30 cellular contexts compared by ENCODE assay signal in the genomic region with DNA sequence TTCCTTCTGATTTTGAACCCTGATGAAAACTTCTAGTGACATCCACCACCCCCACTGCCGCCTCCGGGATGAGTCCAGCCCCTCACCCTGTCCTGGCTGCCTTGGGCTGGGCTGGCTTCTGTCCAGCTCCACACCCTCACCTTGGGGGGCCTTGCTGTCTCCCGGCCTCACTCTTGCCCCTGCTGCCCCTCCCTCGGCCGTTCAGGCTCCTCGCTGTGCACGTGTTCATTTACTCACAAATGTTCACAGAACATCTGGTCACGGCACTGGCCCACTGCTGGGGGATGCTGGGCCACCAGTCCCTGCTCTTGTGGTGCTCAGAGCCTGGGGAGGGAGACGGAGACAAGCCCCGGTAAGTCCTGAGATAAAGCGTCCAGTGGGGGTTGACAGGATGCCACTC.
"Had no signal": no experiment of that assay in that cellular context is flagged by ENCODE, and none has a peak within 500 bp of the region (broad histone marks: within the 10 kb centered on the region; RNA-seq: fewer than 3 reads in every experiment).

No MANE protein-coding gene starts in this region.

- H3K27ac ChIP-seq: brain microvascular endothelial cell, esophagus muscularis mucosa, foreskin keratinocyte, heart right ventricle, left ventricle myocardium inferior, ovary, sigmoid colon, tibial artery, WERI-Rb-1 had no signal

- H3K4me3 ChIP-seq: esophagus muscularis mucosa, heart right ventricle, left ventricle myocardium inferior, ovary, sigmoid colon, tibial artery had no signal

- H3K4me1 ChIP-seq: foreskin keratinocyte, sigmoid colon, tibial artery had no signal

- H3K27me3 Mint-ChIP-seq: activated CD4-positive, alpha-beta memory T cell treated with anti-CD3 and anti-CD28 coated beads for 36 hours; activated T-cell treated with anti-CD3 and anti-CD28 coated beads, Interleukin-2, amount 50 U/mL, for 24 hours; progenitor cell of endocrine pancreas; stimulated activated naive CD8-positive, alpha-beta T cell treated with anti-CD3 and anti-CD28 coated beads, Interleukin-15, Interleukin-2, amounts not matched to agents 100 ng/mL and 50 ng/mL, for 24 hours had no signal

- H3K4me1 Mint-ChIP-seq: endodermal cell, mesothelial cell of epicardium had no signal

- H3K27me3 ChIP-seq: brain microvascular endothelial cell, esophagus muscularis mucosa, foreskin keratinocyte, heart right ventricle, ovary, sigmoid colon, tibial artery had no signal

- H3K36me3 Mint-ChIP-seq: natural killer cell had no signal

- DNase-seq: activated CD4-positive, alpha-beta memory T cell treated with anti-CD3 and anti-CD28 coated beads for 36 hours; activated CD4-positive, alpha-beta T cell treated with anti-CD3 and anti-CD28 coated beads, Interleukin-2, amount 10 ng/mL, durations not matched to agents 24 days and 14 days; activated CD8-positive, alpha-beta memory T cell treated with anti-CD3 and anti-CD28 coated beads, Interleukin-2, amount 50 U/mL, for 48 hours; activated gamma-delta T cell; activated naive CD4-positive, alpha-beta T cell treated with anti-CD3 and anti-CD28 coated beads, Interleukin-2, amount 10 ng/mL, durations not matched to agents 7 days and 5 days; activated T-cell treated with anti-CD3 and anti-CD28 coated beads, Interleukin-2, amount 50 U/mL, for 24 hours; amniotic stem cell; brain microvascular endothelial cell; endodermal cell; foreskin keratinocyte; heart right ventricle; left ventricle myocardium inferior; natural killer cell; retina; sigmoid colon; stimulated activated CD4-positive, alpha-beta T cell treated with anti-CD3 and anti-CD28 coated beads, Interleukin-4, amount 100 ng/mL, for 24 hours; T-helper 9 cell; tibial artery; WERI-Rb-1 had no signal

- H3K9me3 Mint-ChIP-seq: activated CD4-positive, alpha-beta memory T cell treated with anti-CD3 and anti-CD28 coated beads for 36 hours; activated CD4-positive, alpha-beta T cell treated with anti-CD3 and anti-CD28 coated beads, Interleukin-2, amount 10 ng/mL, durations not matched to agents 24 days and 14 days; activated naive CD4-positive, alpha-beta T cell treated with anti-CD3 and anti-CD28 coated beads, Interleukin-2, amount 10 ng/mL, durations not matched to agents 7 days and 5 days; activated T-cell treated with anti-CD3 and anti-CD28 coated beads, Interleukin-2, amount 50 U/mL, for 24 hours; endodermal cell; mesothelial cell of epicardium; natural killer cell; stimulated activated effector memory CD8-positive, alpha-beta T cell treated with anti-CD3 and anti-CD28 coated beads, Interleukin-12 subunit alpha, Interleukin-12 subunit beta, amount 100 ng/mL, for 72 hours; stimulated activated naive CD8-positive, alpha-beta T cell treated with anti-CD3 and anti-CD28 coated beads, Interleukin-15, Interleukin-2, amounts not matched to agents 100 ng/mL and 50 ng/mL, for 24 hours had no signal

- H3K4me3 Mint-ChIP-seq: activated CD4-positive, alpha-beta memory T cell treated with anti-CD3 and anti-CD28 coated beads for 36 hours; activated CD4-positive, alpha-beta T cell treated with anti-CD3 and anti-CD28 coated beads, Interleukin-2, amount 10 ng/mL, durations not matched to agents 24 days and 14 days; activated naive CD4-positive, alpha-beta T cell treated with anti-CD3 and anti-CD28 coated beads, Interleukin-2, amount 10 ng/mL, durations not matched to agents 7 days and 5 days; activated T-cell treated with anti-CD3 and anti-CD28 coated beads, Interleukin-2, amount 50 U/mL, for 24 hours; endodermal cell; mesothelial cell of epicardium; natural killer cell; stimulated activated effector memory CD8-positive, alpha-beta T cell treated with anti-CD3 and anti-CD28 coated beads, Interleukin-12 subunit alpha, Interleukin-12 subunit beta, amount 100 ng/mL, for 72 hours; stimulated activated naive CD8-positive, alpha-beta T cell treated with anti-CD3 and anti-CD28 coated beads, Interleukin-15, Interleukin-2, amounts not matched to agents 100 ng/mL and 50 ng/mL, for 24 hours had no signal

- ATAC-seq: activated CD4-positive, CD25-positive, alpha-beta regulatory T cell treated with anti-CD3 and anti-CD28 coated beads, Interleukin-2, amount 50 U/mL, for 24 hours; foreskin keratinocyte; heart right ventricle; natural killer cell; stimulated activated effector memory CD8-positive, alpha-beta T cell treated with anti-CD3 and anti-CD28 coated beads, Interleukin-12 subunit alpha, Interleukin-12 subunit beta, amount 100 ng/mL, for 72 hours had no signal

- FAIRE-seq: astrocyte, small intestine, TTC549, urothelium cell line had no signal

- H3K9me3 ChIP-seq: esophagus muscularis mucosa, heart right ventricle, left ventricle myocardium inferior, ovary, sigmoid colon, tibial artery had no signal

- H3K27ac Mint-ChIP-seq: activated CD4-positive, alpha-beta memory T cell treated with anti-CD3 and anti-CD28 coated beads for 36 hours; activated CD4-positive, alpha-beta T cell treated with anti-CD3 and anti-CD28 coated beads, Interleukin-2, amount 10 ng/mL, durations not matched to agents 24 days and 14 days; activated naive CD4-positive, alpha-beta T cell treated with anti-CD3 and anti-CD28 coated beads, Interleukin-2, amount 10 ng/mL, durations not matched to agents 7 days and 5 days; activated T-cell treated with anti-CD3 and anti-CD28 coated beads, Interleukin-2, amount 50 U/mL, for 24 hours; endodermal cell; mesothelial cell of epicardium; natural killer cell; stimulated activated effector memory CD8-positive, alpha-beta T cell treated with anti-CD3 and anti-CD28 coated beads, Interleukin-12 subunit alpha, Interleukin-12 subunit beta, amount 100 ng/mL, for 72 hours; stimulated activated naive CD8-positive, alpha-beta T cell treated with anti-CD3 and anti-CD28 coated beads, Interleukin-15, Interleukin-2, amounts not matched to agents 100 ng/mL and 50 ng/mL, for 24 hours had no signal
